16 cellular contexts compared by ENCODE assay signal in genomic region chr2:157523270-157524059, GRCh38.
"Had no signal": no experiment of that assay in that cellular context is flagged by ENCODE, and none has a peak within 500 bp of the region (broad histone marks: within the 10 kb centered on the region; RNA-seq: fewer than 3 reads in every experiment).

No MANE protein-coding gene starts in this region.

- H3K4me3 ChIP-seq: adrenal gland, esophagus muscularis mucosa, heart left ventricle, left lung, skin epidermis, tibial nerve, vagina had no signal

- H3K27ac Mint-ChIP-seq: activated CD4-positive, alpha-beta T cell treated with anti-CD3 and anti-CD28 coated beads, Interleukin-2, amount 10 ng/mL, durations not matched to agents 7 days and 5 days; activated naive CD4-positive, alpha-beta T cell treated with anti-CD3 and anti-CD28 coated beads, Interleukin-2, amount 10 ng/mL, durations not matched to agents 7 days and 5 days; activated T-helper 2 cell treated with anti-CD3 and anti-CD28 coated beads, Interferon-gamma antibody, Interleukin-2, Interleukin-4, amounts not matched to agents 10 μg/mL and 5 μg/mL and 100 μg/mL, durations not matched to agents 14 hours and 24 hours and 36 hours had no signal

- DNase-seq: activated CD4-positive, alpha-beta T cell treated with anti-CD3 and anti-CD28 coated beads, Interleukin-2, amount 10 ng/mL, durations not matched to agents 7 days and 5 days; activated CD4-positive, CD25-positive, alpha-beta regulatory T cell; activated CD8-positive, alpha-beta memory T cell treated with anti-CD3 and anti-CD28 coated beads for 24 hours; activated naive CD4-positive, alpha-beta T cell treated with anti-CD3 and anti-CD28 coated beads, Interleukin-2, amount 10 ng/mL, durations not matched to agents 7 days and 5 days; adrenal gland; heart left ventricle; islet precursor cell; left lung; mesenchymal stem cell; stimulated activated CD4-positive, alpha-beta T cell treated with anti-CD3 and anti-CD28 coated beads, Interleukin-4, amount 100 ng/mL, for 4 hours had no signal

- H3K36me3 ChIP-seq: adrenal gland, esophagus muscularis mucosa, heart left ventricle, left lung, tibial nerve, vagina had no signal

- H3K9ac ChIP-seq: parathyroid adenoma had no signal

- H3K27me3 ChIP-seq: adrenal gland, esophagus muscularis mucosa, heart left ventricle, left lung, tibial nerve, vagina had no signal

- H3K27ac ChIP-seq: adrenal gland, esophagus muscularis mucosa, heart left ventricle, left lung, parathyroid adenoma, skin epidermis, tibial nerve, vagina had no signal

- H3K4me1 ChIP-seq: adrenal gland, esophagus muscularis mucosa, heart left ventricle, left lung, parathyroid adenoma, tibial nerve, vagina had no signal

- H3K9me3 ChIP-seq: adrenal gland, esophagus muscularis mucosa, heart left ventricle, left lung, tibial nerve, vagina had no signal

- H3K9me3 Mint-ChIP-seq: activated CD4-positive, alpha-beta T cell treated with anti-CD3 and anti-CD28 coated beads, Interleukin-2, amount 10 ng/mL, durations not matched to agents 7 days and 5 days; activated naive CD4-positive, alpha-beta T cell treated with anti-CD3 and anti-CD28 coated beads, Interleukin-2, amount 10 ng/mL, durations not matched to agents 7 days and 5 days; activated T-helper 2 cell treated with anti-CD3 and anti-CD28 coated beads, Interferon-gamma antibody, Interleukin-2, Interleukin-4, amounts not matched to agents 10 μg/mL and 5 μg/mL and 100 μg/mL, durations not matched to agents 14 hours and 24 hours and 36 hours had no signal

- H3K36me3 Mint-ChIP-seq: activated naive CD4-positive, alpha-beta T cell treated with anti-CD3 and anti-CD28 coated beads, Interleukin-2, amount 10 ng/mL, durations not matched to agents 7 days and 5 days had no signal

- H3K4me3 Mint-ChIP-seq: activated CD4-positive, alpha-beta T cell treated with anti-CD3 and anti-CD28 coated beads, Interleukin-2, amount 10 ng/mL, durations not matched to agents 7 days and 5 days; activated naive CD4-positive, alpha-beta T cell treated with anti-CD3 and anti-CD28 coated beads, Interleukin-2, amount 10 ng/mL, durations not matched to agents 7 days and 5 days had no signal

- H3K4me1 Mint-ChIP-seq: activated CD4-positive, alpha-beta T cell treated with anti-CD3 and anti-CD28 coated beads, Interleukin-2, amount 10 ng/mL, durations not matched to agents 7 days and 5 days; activated naive CD4-positive, alpha-beta T cell treated with anti-CD3 and anti-CD28 coated beads, Interleukin-2, amount 10 ng/mL, durations not matched to agents 7 days and 5 days had no signal

- ATAC-seq: heart left ventricle, left lung had no signal
